ENCODE assay signal across 11 cellular contexts in the genomic region with DNA sequence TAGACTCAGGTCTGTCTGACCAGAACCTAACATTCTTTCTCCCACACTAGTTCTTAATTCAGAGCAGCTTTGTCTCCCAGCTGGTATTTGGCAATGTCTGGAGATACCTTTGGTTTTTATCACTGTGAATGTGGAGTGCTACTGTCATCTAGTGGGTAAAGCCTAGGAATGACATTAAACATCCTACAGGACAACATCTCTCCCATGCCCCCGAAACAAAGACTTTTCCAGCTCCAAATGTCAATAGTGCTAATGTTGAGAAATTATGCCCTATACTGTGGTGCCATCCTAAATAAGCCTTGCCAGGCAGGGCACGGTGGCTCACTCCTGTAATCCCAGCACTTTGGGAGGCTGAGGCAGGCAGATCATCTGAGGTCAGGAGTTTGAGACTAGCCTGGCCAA. TPM values are rescaled to one million over a fixed set of nuclear protein-coding genes. Genes with fewer than 3 reads are reported as not detected.
A peak's percentile ranks its signal among the peaks of the same experiment; 100 is the strongest.
DNase-seq lines count a peak whose midpoint lies in the region; ATAC-seq and TF ChIP-seq lines count a peak whose summit lies in the region.
"Had no signal": no experiment of that assay in that cellular context is flagged by ENCODE, and none has a peak within 500 bp of the region (broad histone marks: within the 10 kb centered on the region; RNA-seq: fewer than 3 reads in every experiment).

No MANE protein-coding gene starts in this region.

- no peaks in the 10 kb centered on the region for H3K36me3 ChIP-seq in BJ (ENCODE audit: control insufficient read depth, insufficient read depth, low read length)
- H3K36me3 ChIP-seq in KMS-11 (ENCODE audit: insufficient read depth), result no peaks in the 10 kb centered on the region
- no peaks in the 10 kb centered on the region for H3K36me3 ChIP-seq in mesendoderm (ENCODE audit: control insufficient read depth, insufficient read depth, low read length)
- no peaks in the 10 kb centered on the region for H3K36me3 ChIP-seq in uterus

- H3K27ac ChIP-seq in KMS-11 (no peak overlapping the region), mesendoderm (ENCODE audit: low read depth, low read length) (no peak overlapping the region), uterus (no peak overlapping the region)

- H3K27me3 ChIP-seq in BJ (ENCODE audit: control insufficient read depth, insufficient read depth, low read length) (peaks cover 2% of the 10 kb centered on the region), KMS-11 (ENCODE audit: insufficient read depth, low read depth) (no peaks in the 10 kb centered on the region), mesendoderm (ENCODE audit: insufficient read depth, low read length, poor library complexity) (no peaks in the 10 kb centered on the region), uterus (no peaks in the 10 kb centered on the region)

- H3K79me2 ChIP-seq in KMS-11 (ENCODE audit: insufficient read depth, low read depth) (peaks cover 5% of the 10 kb centered on the region), mesendoderm (ENCODE audit: control insufficient read depth, insufficient read depth, low read length) (peaks cover 1% of the 10 kb centered on the region)

- DNase-seq in BJ (ENCODE audit: low read depth), result peak; percentile 19
- DNase-seq in MCF 10A (ENCODE audit: unreplicated experiment), result peak; percentile 85
- peak; percentile 62 for DNase-seq in mesendoderm
- DNase-seq in CD14-positive monocyte (ENCODE audit: low spot score), result no peak
- no peak for DNase-seq in uterus
- DNase-seq in natural killer cell, result no peak
- no peak for DNase-seq in T-cell
- DNase-seq: naive thymus-derived CD8-positive, alpha-beta T cell; NCI-H2081; stimulated activated naive CD4-positive, alpha-beta T cell treated with Interleukin-2 at 50 U/mL for 16 hours had no signal

- no peak overlapping the region for H2BK15ac ChIP-seq in mesendoderm (replicated peaks; ENCODE audit: low read depth)

- no peaks in the 10 kb centered on the region for H4K20me1 ChIP-seq in KMS-11 (ENCODE audit: insufficient read depth)

- no CpG with 5 or more reads among the region's 2 CpGs for WGBS in mesendoderm (ENCODE audit: extremely low coverage, insufficient coverage, low lambda C conversion rate)

- H3K9me3 Mint-ChIP-seq in MCF 10A (ENCODE audit: unreplicated experiment) (no peaks in the 10 kb centered on the region), CD14-positive monocyte (no peaks in the 10 kb centered on the region), natural killer cell (no peaks in the 10 kb centered on the region), T-cell (no peaks in the 10 kb centered on the region)
- H3K9me3 Mint-ChIP-seq: naive thymus-derived CD8-positive, alpha-beta T cell had no signal

- H3K9ac ChIP-seq in KMS-11 (no peak overlapping the region), mesendoderm (ENCODE audit: low read length) (no peak overlapping the region)

- POLR2A ChIA-PET in BJ (lab: Charles Lee), result interaction anchor here (0.6 kb wide), 1 partner anchor 52 kb away, joined by 4 read pairs; no protein-coding TSS in a partner anchor
- POLR2A ChIA-PET in MCF 10A (lab: Yijun Ruan, JAX), result interaction anchor here (0.7 to 3.7 kb wide), 17 partner anchors 10 to 281 kb away, joined by 3 to 29 read pairs (median 6); partner anchors contain the start of genes FITM2 and OSER1
- POLR2A ChIA-PET in T-cell (lab: Charles Lee), result no interaction called here

- no peak overlapping the region for H2BK5ac ChIP-seq in mesendoderm (ENCODE audit: low read length)

- peaks cover 4% of the 10 kb centered on the region for H3K79me1 ChIP-seq in mesendoderm (ENCODE audit: low read length)

- no peak for TF ChIP-seq POLR2A in uterus (IDR thresholded peaks at IDR 0.05)

- peak; percentile 74 for TF ChIP-seq CTCF in BJ (IDR thresholded peaks at IDR 0.05; ENCODE audit: insufficient read depth, low read depth, low read length)
- TF ChIP-seq CTCF in KMS-11 (conservative IDR thresholded peaks at IDR 0.05; ENCODE audit: low read depth, low read length), result 0 out of 2 replicates have a peak, but pooled peaks have one; percentile 14
- peak; percentile 54 for TF ChIP-seq CTCF in MCF 10A (IDR thresholded peaks at IDR 0.05; ENCODE audit: unreplicated experiment)
- no peak for TF ChIP-seq CTCF in CD14-positive monocyte (IDR thresholded peaks at IDR 0.05)
- TF ChIP-seq CTCF in uterus (IDR thresholded peaks at IDR 0.05), result peak in 2 of 4 experiments; percentile 15 to 34
- TF ChIP-seq CTCF in natural killer cell (IDR thresholded peaks at IDR 0.05), result no peak

- H3K4me3 Mint-ChIP-seq in MCF 10A (ENCODE audit: unreplicated experiment) (no peak overlapping the region), CD14-positive monocyte (no peak overlapping the region), natural killer cell (no peak overlapping the region), T-cell (no peak overlapping the region)
- H3K4me3 Mint-ChIP-seq: naive thymus-derived CD8-positive, alpha-beta T cell had no signal

- H3K4me3 ChIP-seq in BJ (ENCODE audit: low read depth, low read length), result no peak overlapping the region
- no peak overlapping the region for H3K4me3 ChIP-seq in KMS-11 (IDR thresholded peaks at IDR 0.05; ENCODE audit: insufficient read depth, low read depth, low read length)
- no peak overlapping the region for H3K4me3 ChIP-seq in mesendoderm (ENCODE audit: low read length)
- H3K4me3 ChIP-seq in uterus, result no peak overlapping the region

- H2BK120ac ChIP-seq in mesendoderm (ENCODE audit: low read depth, low read length), result no peak overlapping the region

- H3K4me2 ChIP-seq in KMS-11, result no peak overlapping the region
- no peak overlapping the region for H3K4me2 ChIP-seq in mesendoderm (ENCODE audit: low read length)

- no peak overlapping the region for H2AK5ac ChIP-seq in mesendoderm (ENCODE audit: low read length)

- no peak overlapping the region for H4K5ac ChIP-seq in mesendoderm (ENCODE audit: low read length)

- CTCF ChIA-PET in BJ (lab: Yijun Ruan, JAX), result interaction anchor here (0.5 to 6.2 kb wide), 20 partner anchors 10 to 350 kb away, joined by 3 to 68 read pairs (median 4); partner anchors contain the start of gene FITM2
- CTCF ChIA-PET in MCF 10A (lab: Yijun Ruan, JAX), result interaction anchor here (0.5 to 16.6 kb wide), 51 partner anchors 9 to 1086 kb away, joined by 3 to 347 read pairs (median 4); partner anchors contain the start of gene FITM2
- CTCF ChIA-PET in T-cell (lab: Charles Lee), result interaction anchor here (0.5 to 0.6 kb wide), 2 partner anchors 133 to 390 kb away, joined by 3 to 5 read pairs; no protein-coding TSS in a partner anchor

- no peaks in the 10 kb centered on the region for H3K27me3 Mint-ChIP-seq in MCF 10A (ENCODE audit: insufficient read depth, unreplicated experiment)
- H3K27me3 Mint-ChIP-seq in CD14-positive monocyte (ENCODE audit: low read depth in 3 of 3), result peaks cover 0 to 6% (median 4%) of the 10 kb centered on the region in 3 donors
- H3K27me3 Mint-ChIP-seq in natural killer cell (ENCODE audit: low read depth in 2 of 2), result peaks cover 0 to 3% of the 10 kb centered on the region in 2 donors
- no peaks in the 10 kb centered on the region for H3K27me3 Mint-ChIP-seq in T-cell

- H3K23ac ChIP-seq in mesendoderm (ENCODE audit: low read length), result no peak overlapping the region

- H3K56ac ChIP-seq in mesendoderm (ENCODE audit: low read length), result no peak overlapping the region

- H4K8ac ChIP-seq in mesendoderm (ENCODE audit: low read depth, low read length), result no peak overlapping the region

- BruUV-seq in MCF 10A (replicated peaks; lab: Mats Ljungman, UMichigan), result no TSS peak

- no peaks in the 10 kb centered on the region for H3K36me3 Mint-ChIP-seq in MCF 10A (ENCODE audit: insufficient read depth, unreplicated experiment)
- no peaks in the 10 kb centered on the region for H3K36me3 Mint-ChIP-seq in CD14-positive monocyte
- no peaks in the 10 kb centered on the region for H3K36me3 Mint-ChIP-seq in natural killer cell
- H3K36me3 Mint-ChIP-seq in T-cell, result no peaks in the 10 kb centered on the region
- H3K36me3 Mint-ChIP-seq: naive thymus-derived CD8-positive, alpha-beta T cell had no signal

- ATAC-seq in natural killer cell, result no peak
- ATAC-seq in T-cell (replicated peaks in 1 of 4), result no peak
- ATAC-seq: naive thymus-derived CD8-positive, alpha-beta T cell had no signal

- intact Hi-C loops in MCF 10A (cut with micrococcal nuclease), result loop anchor here (1.0 to 10.0 kb wide), 6 partner anchors 53 to 357 kb away; partner anchors contain the start of genes FITM2 and SERINC3
- intact Hi-C loops in CD14-positive monocyte (cut with micrococcal nuclease), result no loop called here
- intact Hi-C loops in uterus (cut with DNase I; ENCODE audit: low total_unique reads), result no loop called here
- intact Hi-C loops in natural killer cell (cut with micrococcal nuclease), result no loop called here

- no peaks in the 10 kb centered on the region for H3K9me3 ChIP-seq in uterus

- no peak overlapping the region for H3K27ac Mint-ChIP-seq in MCF 10A (ENCODE audit: low read depth, unreplicated experiment)
- no peak overlapping the region for H3K27ac Mint-ChIP-seq in CD14-positive monocyte
- no peak overlapping the region for H3K27ac Mint-ChIP-seq in natural killer cell
- H3K27ac Mint-ChIP-seq in T-cell, result no peak overlapping the region
- H3K27ac Mint-ChIP-seq: naive thymus-derived CD8-positive, alpha-beta T cell had no signal

- H3K4me1 Mint-ChIP-seq in MCF 10A (ENCODE audit: insufficient read depth, unreplicated experiment), result peaks cover 32% of the 10 kb centered on the region
- peaks cover 15% of the 10 kb centered on the region for H3K4me1 Mint-ChIP-seq in CD14-positive monocyte
- H3K4me1 Mint-ChIP-seq in natural killer cell, result peaks cover 18 to 19% of the 10 kb centered on the region in 2 donors
- peaks cover 14 to 18% (median 14%) of the 10 kb centered on the region in 3 donors for H3K4me1 Mint-ChIP-seq in T-cell

- no peak overlapping the region for H2AFZ ChIP-seq in KMS-11 (ENCODE audit: low read depth)

- H3K4ac ChIP-seq in mesendoderm (ENCODE audit: low read depth, low read length), result no peak overlapping the region

- no peak overlapping the region for H3K18ac ChIP-seq in mesendoderm (ENCODE audit: low read length)

- H3K4me1 ChIP-seq in KMS-11 (ENCODE audit: low read depth, poor library complexity, severe bottlenecking) (peaks cover 9% of the 10 kb centered on the region), mesendoderm (ENCODE audit: control insufficient read depth, low read depth, low read length) (no peaks in the 10 kb centered on the region), uterus (no peaks in the 10 kb centered on the region)

RNA-seq across cellular contexts. Expression of gene TTPAL, which starts 4.2 kb away (rescaled TPM):
- polyA plus RNA-seq in BJ (2011; rRNA removed) (9.4 and 13.8 TPM in 2 replicates), CD14-positive monocyte (1 to 10 TPM; 3.0 to 4.9 TPM)
- polyA minus RNA-seq in BJ (2011; rRNA and poly(A)+ RNA removed), result 18.0 and 20.6 TPM in 2 replicates
- total RNA-seq in MCF 10A (2022) (34.1 and 35.4 TPM in 2 replicates), uterus (10 to 100 TPM in 2 of 4 donors, 1 to 10 TPM in 2; 4.9 to 18.2 (median 10.0) TPM), natural killer cell (10 to 100 TPM; 17.2 to 22.9 (median 22.5) TPM), T-cell (10 to 100 TPM; 14.6 to 19.2 (median 16.8) TPM)
- polyA plus RNA-seq in mesendoderm (2013, experiment 1 of 2), result 9.7 TPM
- polyA plus RNA-seq in mesendoderm (2013, experiment 2 of 2), result 9.1 TPM

RNA-seq across cellular contexts. Expression of gene SERINC3, which starts 50.4 kb away (rescaled TPM):
- 284 and 333 TPM in 2 replicates for polyA plus RNA-seq in BJ (2011; rRNA removed)
- 255 and 406 TPM in 2 replicates for polyA minus RNA-seq in BJ (2011; rRNA and poly(A)+ RNA removed)
- total RNA-seq in MCF 10A (2022), result 104 and 126 TPM in 2 replicates
- polyA plus RNA-seq in mesendoderm (2013, experiment 1 of 2), result 66.1 TPM
- 66.8 TPM for polyA plus RNA-seq in mesendoderm (2013, experiment 2 of 2)
- polyA plus RNA-seq in CD14-positive monocyte, result 100 to 1,000 TPM; 157 to 194 TPM
- 100 to 1,000 TPM in 1 of 4 donors, 10 to 100 TPM in 3; 44.1 to 113 (median 58.3) TPM for total RNA-seq in uterus
- total RNA-seq in natural killer cell, result 10 to 100 TPM; 70.1 to 89.6 (median 78.6) TPM
- 10 to 100 TPM; 60.5 to 83.0 (median 78.4) TPM for total RNA-seq in T-cell

Comparison
In these comparisons a context has a peak if more than half of its experiments do, and no peak if none do; other contexts are left out.
1. DNase-seq: peak in BJ (single experiment), MCF 10A (single experiment) and mesendoderm (single experiment); none in CD14-positive monocyte (single experiment), uterus (0 of 2), natural killer cell (single experiment) and T-cell (0 of 34).
2. CTCF ChIP-seq: peak in BJ (single experiment), KMS-11 (single experiment) and MCF 10A (single experiment); none in CD14-positive monocyte (single experiment) and natural killer cell (single experiment).
3. POLR2A ChIA-PET loops: an anchor here in BJ (0.6 kb wide) and MCF 10A (0.7 to 3.7 kb wide); none called in T-cell.